ENCODE assay signal across 25 cellular contexts in the genomic region with DNA sequence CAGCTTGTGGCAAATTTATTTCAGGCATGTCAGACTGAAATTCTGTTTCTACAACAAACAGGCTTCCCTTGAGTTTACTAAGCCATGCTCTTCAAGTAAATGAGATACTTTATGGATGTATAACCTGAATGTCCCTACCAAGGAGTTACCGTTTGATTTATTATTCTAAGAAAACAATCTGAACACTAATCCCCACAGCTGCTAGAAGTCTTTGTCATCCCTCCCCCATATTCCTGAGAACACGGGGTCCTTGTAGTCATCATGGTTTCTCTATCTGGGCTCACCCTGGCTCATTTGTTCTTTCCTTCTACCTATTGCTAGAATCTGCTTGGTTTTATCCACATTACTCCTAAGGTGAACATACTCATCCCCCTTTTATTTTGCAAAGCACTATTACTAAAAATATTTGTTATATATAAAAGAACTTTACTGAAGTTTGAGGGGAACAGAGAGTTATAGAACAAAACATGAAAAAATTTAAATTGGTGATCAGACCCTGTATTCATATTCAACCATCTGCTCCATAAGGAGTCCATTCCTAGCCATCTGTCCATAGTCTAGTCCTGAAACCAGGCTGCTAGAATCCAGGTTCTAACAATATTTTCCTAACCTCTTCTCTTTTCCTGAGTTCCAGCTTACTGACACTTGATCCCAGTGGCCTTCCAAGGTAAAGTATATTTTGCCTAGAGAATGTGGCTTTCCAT.
"Had no signal": no experiment of that assay in that cellular context is flagged by ENCODE, and none has a peak within 500 bp of the region (broad histone marks: within the 10 kb centered on the region; RNA-seq: fewer than 3 reads in every experiment).

No MANE protein-coding gene starts in this region.

- DNase-seq: activated CD4-positive, alpha-beta memory T cell treated with anti-CD3 and anti-CD28 coated beads, Interleukin-2, amount 10 ng/mL, durations not matched to agents 7 days and 5 days; activated CD4-positive, alpha-beta T cell treated with anti-CD3 and anti-CD28 coated beads, Interleukin-2, amount 10 ng/mL, durations not matched to agents 24 days and 14 days; activated gamma-delta T cell treated with Interleukin-2 at 50 U/mL for 16 hours; activated T-cell treated with anti-CD3 and anti-CD28 coated beads for 4 hours; aorta; brain microvascular endothelial cell; caudate nucleus; dorsolateral prefrontal cortex; effector memory CD8-positive, alpha-beta T cell; foreskin melanocyte; immature natural killer cell; kidney glomerular epithelial cell; left ventricle myocardium inferior; natural killer cell; ovary; spleen; stimulated activated CD4-positive, alpha-beta T cell treated with anti-CD3 and anti-CD28 coated beads, Interleukin-4, amount 100 ng/mL, for 1 hour; stimulated activated naive CD4-positive, alpha-beta T cell; testis; trophoblast cell; uterus had no signal

- H3K9me3 Mint-ChIP-seq: activated CD4-positive, alpha-beta T cell treated with anti-CD3 and anti-CD28 coated beads, Interleukin-2, amount 10 ng/mL, durations not matched to agents 24 days and 14 days; activated naive CD4-positive, alpha-beta T cell treated with anti-CD3 and anti-CD28 coated beads, Interleukin-2, amount 50 U/mL, for 24 hours; activated T-helper 1 cell treated with anti-CD3 and anti-CD28 coated beads, Interleukin-12 subunit alpha, Interleukin-12 subunit beta, Interleukin-2, Interleukin-4 antibody, amounts not matched to agents 30 ng/mL and 10 ng/mL and 1 ng/mL, durations not matched to agents 14 hours and 24 hours and 36 hours had no signal

- H3K27ac Mint-ChIP-seq: activated CD4-positive, alpha-beta memory T cell treated with anti-CD3 and anti-CD28 coated beads, Interleukin-2, amount 10 ng/mL, durations not matched to agents 7 days and 5 days; activated CD4-positive, alpha-beta T cell treated with anti-CD3 and anti-CD28 coated beads, Interleukin-2, amount 10 ng/mL, durations not matched to agents 24 days and 14 days; activated naive CD4-positive, alpha-beta T cell treated with anti-CD3 and anti-CD28 coated beads, Interleukin-2, amount 50 U/mL, for 24 hours; activated T-helper 1 cell treated with anti-CD3 and anti-CD28 coated beads, Interleukin-12 subunit alpha, Interleukin-12 subunit beta, Interleukin-2, Interleukin-4 antibody, amounts not matched to agents 30 ng/mL and 10 ng/mL and 1 ng/mL, durations not matched to agents 14 hours and 24 hours and 36 hours; effector memory CD8-positive, alpha-beta T cell; immature natural killer cell; natural killer cell had no signal

- H3K4me3 Mint-ChIP-seq: activated CD4-positive, alpha-beta memory T cell treated with anti-CD3 and anti-CD28 coated beads, Interleukin-2, amount 10 ng/mL, durations not matched to agents 7 days and 5 days; activated CD4-positive, alpha-beta T cell treated with anti-CD3 and anti-CD28 coated beads, Interleukin-2, amount 10 ng/mL, durations not matched to agents 24 days and 14 days; activated naive CD4-positive, alpha-beta T cell treated with anti-CD3 and anti-CD28 coated beads, Interleukin-2, amount 50 U/mL, for 24 hours; activated T-helper 1 cell treated with anti-CD3 and anti-CD28 coated beads, Interleukin-12 subunit alpha, Interleukin-12 subunit beta, Interleukin-2, Interleukin-4 antibody, amounts not matched to agents 30 ng/mL and 10 ng/mL and 1 ng/mL, durations not matched to agents 14 hours and 24 hours and 36 hours; effector memory CD8-positive, alpha-beta T cell; immature natural killer cell; natural killer cell had no signal

- H3K27me3 Mint-ChIP-seq: activated CD4-positive, alpha-beta memory T cell treated with anti-CD3 and anti-CD28 coated beads, Interleukin-2, amount 10 ng/mL, durations not matched to agents 7 days and 5 days; activated CD4-positive, alpha-beta T cell treated with anti-CD3 and anti-CD28 coated beads, Interleukin-2, amount 10 ng/mL, durations not matched to agents 24 days and 14 days; activated naive CD4-positive, alpha-beta T cell treated with anti-CD3 and anti-CD28 coated beads, Interleukin-2, amount 50 U/mL, for 24 hours; effector memory CD8-positive, alpha-beta T cell had no signal

- H3K4me1 Mint-ChIP-seq: activated CD4-positive, alpha-beta memory T cell treated with anti-CD3 and anti-CD28 coated beads, Interleukin-2, amount 10 ng/mL, durations not matched to agents 7 days and 5 days; activated CD4-positive, alpha-beta T cell treated with anti-CD3 and anti-CD28 coated beads, Interleukin-2, amount 10 ng/mL, durations not matched to agents 24 days and 14 days; activated naive CD4-positive, alpha-beta T cell treated with anti-CD3 and anti-CD28 coated beads, Interleukin-2, amount 50 U/mL, for 24 hours; immature natural killer cell; natural killer cell had no signal

- H3K36me3 Mint-ChIP-seq: activated naive CD4-positive, alpha-beta T cell treated with anti-CD3 and anti-CD28 coated beads, Interleukin-2, amount 50 U/mL, for 24 hours; immature natural killer cell had no signal

- ATAC-seq: activated CD4-positive, CD25-positive, alpha-beta regulatory T cell treated with anti-CD3 and anti-CD28 coated beads, Interleukin-2, amount 50 U/mL, for 24 hours; effector memory CD8-positive, alpha-beta T cell; esophagus mucosa; natural killer cell had no signal
